Comparison of ENCODE assay signal across 1 cellular context in the genomic region with DNA sequence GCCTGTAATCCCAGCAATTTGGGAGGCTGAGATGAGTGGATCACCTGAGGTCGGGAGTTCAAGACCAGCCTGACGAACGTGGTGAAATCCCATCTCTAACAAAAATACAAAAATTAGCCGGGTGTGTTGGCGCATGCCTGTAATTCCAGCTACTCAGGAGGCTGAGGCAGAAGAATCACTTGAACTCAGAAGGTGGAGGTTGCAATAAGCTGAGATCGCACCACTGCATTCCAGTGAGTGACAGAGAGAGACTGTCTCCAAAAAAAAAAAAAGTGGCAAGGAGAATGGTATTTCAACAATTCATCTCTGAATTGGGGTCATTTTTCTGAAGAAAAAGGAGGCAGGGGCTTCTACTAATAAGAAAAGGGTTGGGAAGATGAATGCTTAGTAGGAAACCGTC.
TF ChIP-seq lines count a peak whose summit lies in the region.

No MANE protein-coding gene starts in this region.

TF ChIP-seq in GM23338, 12 proteins besides CTCF, POLR2A, EP300 and RAD21 (continued from another document):
- TF ChIP-seq, protein P1, sequence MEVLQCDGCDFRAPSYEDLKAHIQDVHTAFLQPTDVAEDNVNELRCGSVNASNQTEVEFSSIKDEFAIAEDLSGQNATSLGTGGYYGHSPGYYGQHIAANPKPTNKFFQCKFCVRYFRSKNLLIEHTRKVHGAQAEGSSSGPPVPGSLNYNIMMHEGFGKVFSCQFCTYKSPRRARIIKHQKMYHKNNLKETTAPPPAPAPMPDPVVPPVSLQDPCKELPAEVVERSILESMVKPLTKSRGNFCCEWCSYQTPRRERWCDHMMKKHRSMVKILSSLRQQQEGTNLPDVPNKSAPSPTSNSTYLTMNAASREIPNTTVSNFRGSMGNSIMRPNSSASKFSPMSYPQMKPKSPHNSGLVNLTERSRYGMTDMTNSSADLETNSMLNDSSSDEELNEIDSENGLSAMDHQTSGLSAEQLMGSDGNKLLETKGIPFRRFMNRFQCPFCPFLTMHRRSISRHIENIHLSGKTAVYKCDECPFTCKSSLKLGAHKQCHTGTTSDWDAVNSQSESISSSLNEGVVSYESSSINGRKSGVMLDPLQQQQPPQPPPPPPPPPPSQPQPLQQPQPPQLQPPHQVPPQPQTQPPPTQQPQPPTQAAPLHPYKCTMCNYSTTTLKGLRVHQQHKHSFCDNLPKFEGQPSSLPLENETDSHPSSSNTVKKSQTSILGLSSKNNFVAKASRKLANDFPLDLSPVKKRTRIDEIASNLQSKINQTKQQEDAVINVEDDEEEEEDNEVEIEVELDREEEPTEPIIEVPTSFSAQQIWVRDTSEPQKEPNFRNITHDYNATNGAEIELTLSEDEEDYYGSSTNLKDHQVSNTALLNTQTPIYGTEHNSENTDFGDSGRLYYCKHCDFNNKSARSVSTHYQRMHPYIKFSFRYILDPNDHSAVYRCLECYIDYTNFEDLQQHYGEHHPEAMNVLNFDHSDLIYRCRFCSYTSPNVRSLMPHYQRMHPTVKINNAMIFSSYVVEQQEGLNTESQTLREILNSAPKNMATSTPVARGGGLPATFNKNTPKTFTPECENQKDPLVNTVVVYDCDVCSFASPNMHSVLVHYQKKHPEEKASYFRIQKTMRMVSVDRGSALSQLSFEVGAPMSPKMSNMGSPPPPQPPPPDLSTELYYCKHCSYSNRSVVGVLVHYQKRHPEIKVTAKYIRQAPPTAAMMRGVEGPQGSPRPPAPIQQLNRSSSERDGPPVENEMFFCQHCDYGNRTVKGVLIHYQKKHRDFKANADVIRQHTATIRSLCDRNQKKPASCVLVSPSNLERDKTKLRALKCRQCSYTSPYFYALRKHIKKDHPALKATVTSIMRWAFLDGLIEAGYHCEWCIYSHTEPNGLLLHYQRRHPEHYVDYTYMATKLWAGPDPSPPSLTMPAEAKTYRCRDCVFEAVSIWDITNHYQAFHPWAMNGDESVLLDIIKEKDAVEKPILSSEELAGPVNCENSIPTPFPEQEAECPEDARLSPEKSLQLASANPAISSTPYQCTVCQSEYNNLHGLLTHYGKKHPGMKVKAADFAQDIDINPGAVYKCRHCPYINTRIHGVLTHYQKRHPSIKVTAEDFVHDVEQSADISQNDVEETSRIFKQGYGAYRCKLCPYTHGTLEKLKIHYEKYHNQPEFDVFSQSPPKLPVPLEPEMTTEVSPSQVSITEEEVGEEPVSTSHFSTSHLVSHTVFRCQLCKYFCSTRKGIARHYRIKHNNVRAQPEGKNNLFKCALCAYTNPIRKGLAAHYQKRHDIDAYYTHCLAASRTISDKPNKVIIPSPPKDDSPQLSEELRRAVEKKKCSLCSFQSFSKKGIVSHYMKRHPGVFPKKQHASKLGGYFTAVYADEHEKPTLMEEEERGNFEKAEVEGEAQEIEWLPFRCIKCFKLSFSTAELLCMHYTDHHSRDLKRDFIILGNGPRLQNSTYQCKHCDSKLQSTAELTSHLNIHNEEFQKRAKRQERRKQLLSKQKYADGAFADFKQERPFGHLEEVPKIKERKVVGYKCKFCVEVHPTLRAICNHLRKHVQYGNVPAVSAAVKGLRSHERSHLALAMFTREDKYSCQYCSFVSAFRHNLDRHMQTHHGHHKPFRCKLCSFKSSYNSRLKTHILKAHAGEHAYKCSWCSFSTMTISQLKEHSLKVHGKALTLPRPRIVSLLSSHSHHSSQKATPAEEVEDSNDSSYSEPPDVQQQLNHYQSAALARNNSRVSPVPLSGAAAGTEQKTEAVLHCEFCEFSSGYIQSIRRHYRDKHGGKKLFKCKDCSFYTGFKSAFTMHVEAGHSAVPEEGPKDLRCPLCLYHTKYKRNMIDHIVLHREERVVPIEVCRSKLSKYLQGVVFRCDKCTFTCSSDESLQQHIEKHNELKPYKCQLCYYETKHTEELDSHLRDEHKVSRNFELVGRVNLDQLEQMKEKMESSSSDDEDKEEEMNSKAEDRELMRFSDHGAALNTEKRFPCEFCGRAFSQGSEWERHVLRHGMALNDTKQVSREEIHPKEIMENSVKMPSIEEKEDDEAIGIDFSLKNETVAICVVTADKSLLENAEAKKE (CRISPR knock-in tag; IDR thresholded peaks at IDR 0.05) = no peak
- TF ChIP-seq EZH2 (IDR thresholded peaks at IDR 0.05; ENCODE audit: low read depth, unreplicated experiment) (no peak), JUNB (IDR thresholded peaks at IDR 0.05; ENCODE audit: unreplicated experiment) (no peak)
